ENCODE assay signal across 1 cellular context in genomic region chr17:78945455-78945854, GRCh38. TPM values are rescaled to one million over a fixed set of nuclear protein-coding genes. Genes with fewer than 3 reads are reported as not detected.
"Had no signal": no experiment of that assay in that cellular context is flagged by ENCODE, and none has a peak within 500 bp of the region (broad histone marks: within the 10 kb centered on the region; RNA-seq: fewer than 3 reads in every experiment).

No MANE protein-coding gene starts in this region.

RNA-seq across cellular contexts. Expression of gene CEP295NL, which starts 42.5 kb away (rescaled TPM):
- total RNA-seq: K562 had no signal
